Comparison of ENCODE assay signal across 1 cellular context in genomic region chr3:125316949-125317348, GRCh38.
TF ChIP-seq lines count a peak whose summit lies in the region.

No MANE protein-coding gene starts in this region.

TF ChIP-seq in GM12878, 131 proteins besides CTCF, POLR2A, EP300 and RAD21 (continued from another document):
- TF ChIP-seq ZBTB40 (IDR thresholded peaks at IDR 0.05; ENCODE audit: borderline replicate concordance) (no peak), SPI1 (IDR thresholded peaks at IDR 0.05; ENCODE audit: borderline replicate concordance, insufficient read depth, low read depth, low read length) (peak; percentile 67), IKZF2 (IDR thresholded peaks at IDR 0.05) (peak; percentile 55 to 72; a peak in 2 of 4 replicates), NFIC (IDR thresholded peaks at IDR 0.05; ENCODE audit: low read depth, low read length) (0 out of 2 replicates have a peak, but pooled peaks have one; percentile 41), CEBPB (IDR thresholded peaks at IDR 0.05; ENCODE audit: borderline replicate concordance in 1 of 2, low read depth in 2 of 2, low read length in 2 of 2) (no peak), RELB (IDR thresholded peaks at IDR 0.05; ENCODE audit: low read depth) (0 out of 2 replicates have a peak, but pooled peaks have one; percentile 49)
